Comparison of ENCODE assay signal across 17 cellular contexts in genomic region chr14:93299831-93300230, GRCh38. TPM values are rescaled to one million over a fixed set of nuclear protein-coding genes. Genes with fewer than 3 reads are reported as not detected.
DNase-seq lines count a peak whose midpoint lies in the region; ATAC-seq and TF ChIP-seq lines count a peak whose summit lies in the region.
"Had no signal": no experiment of that assay in that cellular context is flagged by ENCODE, and none has a peak within 500 bp of the region (broad histone marks: within the 10 kb centered on the region; RNA-seq: fewer than 3 reads in every experiment).

No MANE protein-coding gene starts in this region.

- no peaks in the 10 kb centered on the region for H3K9me3 Mint-ChIP-seq in GM23338
- H3K9me3 Mint-ChIP-seq in natural killer cell treated with Interleukin-12 subunit alpha and Interleukin-12 subunit beta and Interleukin-15 and Interleukin-18, amount 100 ng/mL, for 72 hours = no peaks in the 10 kb centered on the region
- H3K9me3 Mint-ChIP-seq: CD4-positive, CD25-positive, alpha-beta regulatory T cell; HFFc6 had no signal

- no peak overlapping the region for H4K12ac ChIP-seq in trophoblast cell (ENCODE audit: low read depth, low read length)

- H3K4me2 ChIP-seq in GM23338 = 0 out of 2 replicates have a peak overlapping the region, but pooled peaks have one; percentile 4
- no peak overlapping the region for H3K4me2 ChIP-seq in trophoblast cell (ENCODE audit: low read length)

- CTCF ChIA-PET in RWPE1 (lab: Yijun Ruan, JAX) = interaction anchor here (0.7 kb wide), 1 partner anchor 65 kb away, joined by 6 read pairs; no protein-coding TSS in a partner anchor

- no peak overlapping the region for H2BK5ac ChIP-seq in trophoblast cell (ENCODE audit: low read depth, low read length, poor library complexity)

- H3K4me3 Mint-ChIP-seq in GM23338 = no peak overlapping the region
- H3K4me3 Mint-ChIP-seq in natural killer cell treated with Interleukin-12 subunit alpha and Interleukin-12 subunit beta and Interleukin-15 and Interleukin-18, amount 100 ng/mL, for 72 hours = no peak overlapping the region
- H3K4me3 Mint-ChIP-seq: CD4-positive, CD25-positive, alpha-beta regulatory T cell; HFFc6 had no signal

- no peaks in the 10 kb centered on the region for H3F3A ChIP-seq in GM23338 (replicated peaks; ENCODE audit: low read depth)

- H3K79me1 ChIP-seq in trophoblast cell (ENCODE audit: low read length) = peaks cover 34% of the 10 kb centered on the region

- no peaks in the 10 kb centered on the region for H3K36me3 ChIP-seq in GM23338 (ENCODE audit: insufficient read depth)
- no peaks in the 10 kb centered on the region for H3K36me3 ChIP-seq in trophoblast cell (ENCODE audit: control insufficient read depth in 1 of 2, insufficient read depth in 2 of 2, low read length in 2 of 2)

- no peak overlapping the region for H2AK5ac ChIP-seq in trophoblast cell (ENCODE audit: low read length)

- no peak overlapping the region for H2AFZ ChIP-seq in GM23338
- no peak overlapping the region for H2AFZ ChIP-seq in trophoblast cell (ENCODE audit: insufficient read depth, low read length, poor library complexity)

- POLR2A ChIA-PET in RWPE1 (lab: Yijun Ruan, JAX; ENCODE audit: low non-redundant PET) = no interaction called here

- no peaks in the 10 kb centered on the region for H3K36me3 Mint-ChIP-seq in GM23338 (ENCODE audit: low read depth)
- no peaks in the 10 kb centered on the region for H3K36me3 Mint-ChIP-seq in natural killer cell treated with Interleukin-12 subunit alpha and Interleukin-12 subunit beta and Interleukin-15 and Interleukin-18, amount 100 ng/mL, for 72 hours

- ATAC-seq in GM23338 = no peak
- no peak for ATAC-seq in natural killer cell treated with Interleukin-12 subunit alpha and Interleukin-12 subunit beta and Interleukin-15 and Interleukin-18, amount 100 ng/mL, for 72 hours

- H3K27ac Mint-ChIP-seq in GM23338 = no peak overlapping the region
- no peak overlapping the region for H3K27ac Mint-ChIP-seq in natural killer cell treated with Interleukin-12 subunit alpha and Interleukin-12 subunit beta and Interleukin-15 and Interleukin-18, amount 100 ng/mL, for 72 hours
- H3K27ac Mint-ChIP-seq: HFFc6 had no signal

- no peak overlapping the region for H3K18ac ChIP-seq in trophoblast cell (ENCODE audit: low read length)

- no peak overlapping the region for H3K14ac ChIP-seq in trophoblast cell (ENCODE audit: low read length)

- H4K91ac ChIP-seq in trophoblast cell (ENCODE audit: low read depth, low read length) = no peak overlapping the region

- peaks cover 49% of the 10 kb centered on the region for H3K4me1 Mint-ChIP-seq in GM23338
- H3K4me1 Mint-ChIP-seq in natural killer cell treated with Interleukin-12 subunit alpha and Interleukin-12 subunit beta and Interleukin-15 and Interleukin-18, amount 100 ng/mL, for 72 hours (ENCODE audit: low read depth in 2 of 2) = peaks cover 15 to 30% of the 10 kb centered on the region in 2 donors

- no peak for DNase-seq in GM23338 (ENCODE audit: low spot score)
- peak; percentile 19 for DNase-seq in OCI-M1 (lab: John Stamatoyannopoulos, UW)
- DNase-seq in fibroblast of gingiva (ENCODE audit: low read depth) = peak; percentile 5
- DNase-seq in trophoblast cell = peak; percentile 22 to 77
- no peak for DNase-seq in RWPE1 (ENCODE audit: low spot score)
- no peak for DNase-seq in activated gamma-delta T cell treated with Interleukin-2 at 50 U/mL for 16 hours
- no peak for DNase-seq in natural killer cell treated with Interleukin-12 subunit alpha and Interleukin-12 subunit beta and Interleukin-15 and Interleukin-18, amount 100 ng/mL, for 72 hours (ENCODE audit: low spot score)
- DNase-seq: CD4-positive, CD25-positive, alpha-beta regulatory T cell; GF-D8; GOT3; HFFc6; NCI-H1105; NCI-H187; NCI-H2171; NCI-H774; SHP77 treated with DMSO at 0.1 percent for 48 hours had no signal

- H3K27me3 Mint-ChIP-seq in GM23338 (ENCODE audit: insufficient read depth, low read depth, poor library complexity) = peaks cover 6% of the 10 kb centered on the region
- no peaks in the 10 kb centered on the region for H3K27me3 Mint-ChIP-seq in natural killer cell treated with Interleukin-12 subunit alpha and Interleukin-12 subunit beta and Interleukin-15 and Interleukin-18, amount 100 ng/mL, for 72 hours
- H3K27me3 Mint-ChIP-seq: CD4-positive, CD25-positive, alpha-beta regulatory T cell had no signal

- H3K4me3 ChIP-seq in GM23338 (no peak overlapping the region), trophoblast cell (ENCODE audit: low read depth, low read length) (no peak overlapping the region)

- H3K27me3 ChIP-seq in GM23338 (ENCODE audit: insufficient read depth) (no peaks in the 10 kb centered on the region), trophoblast cell (ENCODE audit: insufficient read depth, low read length) (no peaks in the 10 kb centered on the region)

- H3K23ac ChIP-seq in trophoblast cell (ENCODE audit: low read length) = no peak overlapping the region

- H2BK12ac ChIP-seq in trophoblast cell (ENCODE audit: low read length) = no peak overlapping the region

- H3K9me2 ChIP-seq in GM23338 (ENCODE audit: insufficient read depth) = no peaks in the 10 kb centered on the region

- no peak overlapping the region for H3K4ac ChIP-seq in trophoblast cell (ENCODE audit: low read depth, low read length)

- no peaks in the 10 kb centered on the region for H3K9me3 ChIP-seq in trophoblast cell (ENCODE audit: insufficient read depth, low read depth, low read length)

- H2BK120ac ChIP-seq in trophoblast cell (ENCODE audit: insufficient read depth, low read length, poor library complexity) = no peak overlapping the region

- no peaks in the 10 kb centered on the region; the same call in none of the 2 replicates for H4K20me1 ChIP-seq in GM23338 (replicated peaks; ENCODE audit: insufficient read depth)

- H3K9ac ChIP-seq in trophoblast cell (ENCODE audit: low read length) = no peak overlapping the region

- H3K79me2 ChIP-seq in GM23338 (replicated peaks; ENCODE audit: insufficient read depth) = peaks cover 84% of the 10 kb centered on the region
- H3K79me2 ChIP-seq in trophoblast cell (ENCODE audit: control insufficient read depth, insufficient read depth, low read length, poor library complexity) = peaks cover 7% of the 10 kb centered on the region

- H3K27ac ChIP-seq in GM23338 (ENCODE audit: low read depth) (0 out of 2 replicates have a peak overlapping the region, but pooled peaks have one; percentile 64), trophoblast cell (ENCODE audit: low read depth, low read length) (no peak overlapping the region), RWPE1 (no peak overlapping the region)

- WGBS in trophoblast cell (ENCODE audit: extremely low coverage, insufficient coverage, insufficient read length) = 100% methylated on average over 3 of the region's 6 CpGs

- no peak overlapping the region for H4K8ac ChIP-seq in trophoblast cell (ENCODE audit: low read depth, low read length)

- peaks cover 40% of the 10 kb centered on the region for H3K4me1 ChIP-seq in GM23338 (ENCODE audit: insufficient read depth)
- H3K4me1 ChIP-seq in trophoblast cell (ENCODE audit: control insufficient read depth in 1 of 2, insufficient read depth in 2 of 2, low read length in 2 of 2) = peaks cover 26 to 29% of the 10 kb centered on the region in 2 experiments

- no peak for TF ChIP-seq CTCF in GM23338 (conservative IDR thresholded peaks at IDR 0.05; ENCODE audit: low read depth in 2 of 2)
- no peak for TF ChIP-seq CTCF in RWPE1 (conservative IDR thresholded peaks at IDR 0.05; ENCODE audit: low read depth)

RNA-seq across cellular contexts. Expression of gene BTBD7, which starts 33.0 kb away (rescaled TPM):
- total RNA-seq in GM23338 (2014; rRNA removed; shearing (Covaris generic)) = 31.3 and 32.8 TPM in 2 replicates
- polyA plus RNA-seq in GM23338 (2016; fragmentation: Nextera tagmentation; extraction: Ambion mirVana) = 24.4 and 28.9 TPM in 2 replicates
- 31.7 and 35.2 TPM in 2 replicates for polyA plus RNA-seq in trophoblast cell (2013)
- total RNA-seq in natural killer cell treated with Interleukin-12 subunit alpha and Interleukin-12 subunit beta and Interleukin-15 and Interleukin-18, amount 100 ng/mL, for 72 hours = 10 to 100 TPM; 25.2 to 31.4 TPM

RNA-seq across cellular contexts. Expression of gene COX8C, which starts 47.2 kb away (rescaled TPM):
- not detected in 2 replicates for total RNA-seq in GM23338 (2014; rRNA removed; shearing (Covaris generic))
- polyA plus RNA-seq in GM23338 (2016; fragmentation: Nextera tagmentation; extraction: Ambion mirVana) = 0.73 TPM in 1 of 2 replicates, not detected in the other
- polyA plus RNA-seq in trophoblast cell (2013) = 0.31 and 0.40 TPM in 2 replicates
- not detected for total RNA-seq in natural killer cell treated with Interleukin-12 subunit alpha and Interleukin-12 subunit beta and Interleukin-15 and Interleukin-18, amount 100 ng/mL, for 72 hours
- total RNA-seq: CD4-positive, CD25-positive, alpha-beta regulatory T cell; HFFc6; NCI-H460 had no signal

Comparison
In these comparisons a context has a peak if more than half of its experiments do, and no peak if none do; other contexts are left out.
1. DNase-seq: peak in OCI-M1 (single experiment), fibroblast of gingiva (single experiment) and trophoblast cell (2 of 2); none in GM23338 (single experiment), RWPE1 (single experiment), activated gamma-delta T cell treated with Interleukin-2 at 50 U/mL for 16 hours (single experiment) and natural killer cell treated with Interleukin-12 subunit alpha and Interleukin-12 subunit beta and Interleukin-15 and Interleukin-18, amount 100 ng/mL, for 72 hours (single experiment).